9 cellular contexts compared by ENCODE assay signal in genomic region chr3:126607214-126607908, GRCh38. TPM values are rescaled to one million over a fixed set of nuclear protein-coding genes. Genes with fewer than 3 reads are reported as not detected.
DNase-seq lines count a peak whose midpoint lies in the region; ATAC-seq and TF ChIP-seq lines count a peak whose summit lies in the region.
"Had no signal": no experiment of that assay in that cellular context is flagged by ENCODE, and none has a peak within 500 bp of the region (broad histone marks: within the 10 kb centered on the region; RNA-seq: fewer than 3 reads in every experiment).

No MANE protein-coding gene starts in this region.

- no peak overlapping the region for H2AFZ ChIP-seq in hepatocyte

- no peaks in the 10 kb centered on the region for H3K9me2 ChIP-seq in hepatocyte (replicated peaks; ENCODE audit: insufficient read depth)

- H3K27ac Mint-ChIP-seq in activated T-helper 17 cell treated with anti-CD3 and anti-CD28 coated beads, Interleukin-2, amount 50 U/mL, for 72 hours = no peak overlapping the region

- H3K36me3 ChIP-seq in hepatocyte (replicated peaks; ENCODE audit: insufficient read depth, low read depth) (no peaks in the 10 kb centered on the region), WERI-Rb-1 (peaks cover 37% of the 10 kb centered on the region)
- H3K36me3 ChIP-seq: SJSA1 had no signal

- peaks cover 16% of the 10 kb centered on the region for H3K27me3 Mint-ChIP-seq in activated T-helper 17 cell treated with anti-CD3 and anti-CD28 coated beads, Interleukin-2, amount 50 U/mL, for 72 hours

- H3K27ac ChIP-seq in hepatocyte = no peak overlapping the region
- H3K27ac ChIP-seq in WERI-Rb-1 = no peak overlapping the region
- H3K27ac ChIP-seq: SJSA1 had no signal

- no peaks in the 10 kb centered on the region for H4K20me1 ChIP-seq in hepatocyte (ENCODE audit: insufficient read depth, poor library complexity, severe bottlenecking)

- H3K27me3 ChIP-seq in hepatocyte (no peaks in the 10 kb centered on the region), WERI-Rb-1 (ENCODE audit: insufficient read depth, low read depth, severe bottlenecking) (no peaks in the 10 kb centered on the region)
- H3K27me3 ChIP-seq: SJSA1 had no signal

- H3K36me3 Mint-ChIP-seq in activated T-helper 17 cell treated with anti-CD3 and anti-CD28 coated beads, Interleukin-2, amount 50 U/mL, for 72 hours (ENCODE audit: low read depth) = no peaks in the 10 kb centered on the region

- WGBS in hepatocyte (ENCODE audit: low lambda C conversion rate, missing lambda C conversion rate) = 95% methylated on average over 11 of the region's 11 CpGs

- H3K4me3 Mint-ChIP-seq in activated T-helper 17 cell treated with anti-CD3 and anti-CD28 coated beads, Interleukin-2, amount 50 U/mL, for 72 hours = no peak overlapping the region

- no peaks in the 10 kb centered on the region for H3K4me1 Mint-ChIP-seq in activated T-helper 17 cell treated with anti-CD3 and anti-CD28 coated beads, Interleukin-2, amount 50 U/mL, for 72 hours

- no peaks in the 10 kb centered on the region for H3K79me2 ChIP-seq in hepatocyte

- H3K4me1 ChIP-seq in hepatocyte (ENCODE audit: insufficient read depth) = no peaks in the 10 kb centered on the region

- H3K9me3 ChIP-seq in hepatocyte (ENCODE audit: low read depth) (no peaks in the 10 kb centered on the region), WERI-Rb-1 (ENCODE audit: severe bottlenecking) (no peaks in the 10 kb centered on the region)
- H3K9me3 ChIP-seq: SJSA1 had no signal

- TF ChIP-seq CTCF in hepatocyte (IDR thresholded peaks at IDR 0.05; ENCODE audit: poor library complexity) = no peak
- no peak for TF ChIP-seq CTCF in WERI-Rb-1 (IDR thresholded peaks at IDR 0.05; ENCODE audit: low read depth, low read length)

- H3K4me3 ChIP-seq in hepatocyte (no peak overlapping the region), WERI-Rb-1 (ENCODE audit: low read depth, low read length) (no peak overlapping the region)
- H3K4me3 ChIP-seq: SJSA1 had no signal

- ATAC-seq in HG02884 (IDR thresholded peaks at IDR 0.05; ENCODE audit: unreplicated experiment) = peak; percentile 38
- ATAC-seq in activated T-helper 17 cell treated with anti-CD3 and anti-CD28 coated beads, Interleukin-2, amount 50 U/mL, for 72 hours (replicated peaks) = peak; percentile 90

- no peaks in the 10 kb centered on the region for H3K9me3 Mint-ChIP-seq in activated T-helper 17 cell treated with anti-CD3 and anti-CD28 coated beads, Interleukin-2, amount 50 U/mL, for 72 hours

- H3K4me2 ChIP-seq in hepatocyte = no peak overlapping the region

- DNase-seq in AML-193 (lab: John Stamatoyannopoulos, UW) = peak; percentile 58 to 67
- peak; percentile 53 for DNase-seq in kidney tubule cell (ENCODE audit: low spot score)
- DNase-seq in NCI-H1930 (lab: John Stamatoyannopoulos, UW) = no peak
- DNase-seq in hepatocyte (ENCODE audit: low spot score) = no peak
- no peak for DNase-seq in WERI-Rb-1
- no peak for DNase-seq in GM19240 (ENCODE audit: insufficient read length, low spot score)

RNA-seq across cellular contexts. Expression of gene TXNRD3, which starts 47.6 kb away (rescaled TPM):
- total RNA-seq in activated T-helper 17 cell treated with anti-CD3 and anti-CD28 coated beads, Interleukin-2, amount 50 U/mL, for 72 hours = 1 to 10 TPM in 1 of 2 donors, under 1 TPM in 1; 0.98 to 1.3 TPM
- total RNA-seq in hepatocyte = 11.1 and 13.1 TPM in 2 replicates
- 9.3 and 10.4 TPM in 2 replicates for polyA plus RNA-seq in hepatocyte

RNA-seq across cellular contexts. Expression of gene C3orf22, which starts 48.6 kb away (rescaled TPM):
- total RNA-seq in activated T-helper 17 cell treated with anti-CD3 and anti-CD28 coated beads, Interleukin-2, amount 50 U/mL, for 72 hours = not detected
- total RNA-seq in hepatocyte = not detected in 2 replicates
- polyA plus RNA-seq in hepatocyte = 0.19 TPM in 1 of 2 replicates, not detected in the other
- total RNA-seq: SJSA1 had no signal

Comparison
In these comparisons a context has a peak if more than half of its experiments do, and no peak if none do; other contexts are left out.
1. DNase-seq: peak in AML-193 (2 of 2) and kidney tubule cell (single experiment); none in NCI-H1930 (0 of 2), hepatocyte (single experiment), WERI-Rb-1 (single experiment) and GM19240 (single experiment).